ENCODE assay signal across 8 cellular contexts in the genomic region with DNA sequence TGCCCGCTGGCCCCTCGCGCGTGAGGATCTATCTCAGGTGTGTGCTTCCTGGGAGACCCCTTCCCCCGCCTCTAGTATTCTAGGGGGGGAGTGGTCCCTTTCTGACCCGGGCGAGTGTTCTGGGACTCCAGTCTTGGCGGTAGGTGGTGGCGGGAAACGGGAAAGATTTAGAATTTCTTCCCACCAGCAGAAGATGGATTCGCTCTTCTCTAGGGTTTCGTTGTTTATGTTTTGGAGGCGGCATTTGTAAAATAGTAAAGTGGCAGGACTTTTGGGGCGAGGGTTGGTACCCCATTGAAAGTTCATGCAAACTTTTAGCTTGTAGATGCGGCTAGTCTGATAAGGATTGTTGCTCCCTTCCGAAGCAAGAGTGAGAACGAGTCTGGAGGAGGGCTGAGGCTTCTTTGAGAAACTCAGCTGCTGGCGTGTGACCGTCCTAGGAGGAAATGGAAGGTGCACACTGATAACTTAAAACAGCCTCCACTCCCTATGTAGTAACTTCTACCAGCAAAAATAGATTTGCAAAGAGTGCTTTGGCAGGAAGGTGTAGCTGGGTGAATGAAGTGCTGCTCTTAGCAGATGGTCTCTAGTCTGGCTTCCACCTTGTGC. TPM values are rescaled to one million over a fixed set of nuclear protein-coding genes. Genes with fewer than 3 reads are reported as not detected.
DNase-seq lines count a peak whose midpoint lies in the region; ATAC-seq and TF ChIP-seq lines count a peak whose summit lies in the region.

No MANE protein-coding gene starts in this region.

- H3K27ac Mint-ChIP-seq in HFFc6, result peak overlapping the region; percentile 97
- H3K27ac Mint-ChIP-seq in activated naive CD4-positive, alpha-beta T cell treated with anti-CD3 and anti-CD28 coated beads, Interleukin-2, amount 10 ng/mL, durations not matched to agents 7 days and 5 days, result peak overlapping the region; percentile 80

- H3K27me3 Mint-ChIP-seq in HFFc6 (ENCODE audit: insufficient read depth), result peaks cover 2% of the 10 kb centered on the region
- peaks cover 8% of the 10 kb centered on the region for H3K27me3 Mint-ChIP-seq in activated naive CD4-positive, alpha-beta T cell treated with anti-CD3 and anti-CD28 coated beads, Interleukin-2, amount 10 ng/mL, durations not matched to agents 7 days and 5 days

- peak overlapping the region; percentile 99 for H3K4me3 Mint-ChIP-seq in HFFc6
- H3K4me3 Mint-ChIP-seq in activated naive CD4-positive, alpha-beta T cell treated with anti-CD3 and anti-CD28 coated beads, Interleukin-2, amount 10 ng/mL, durations not matched to agents 7 days and 5 days, result peak overlapping the region; percentile 85

- no peak for TF ChIP-seq CTCF in HFFc6 (IDR thresholded peaks at IDR 0.05)
- no peak for TF ChIP-seq CTCF in heart right ventricle (IDR thresholded peaks at IDR 0.05)
- TF ChIP-seq CTCF in prostate gland (IDR thresholded peaks at IDR 0.05), result no peak

- peaks cover 54% of the 10 kb centered on the region for H3K4me1 Mint-ChIP-seq in HFFc6 (ENCODE audit: low read depth)
- H3K4me1 Mint-ChIP-seq in activated naive CD4-positive, alpha-beta T cell treated with anti-CD3 and anti-CD28 coated beads, Interleukin-2, amount 10 ng/mL, durations not matched to agents 7 days and 5 days, result peaks cover 35% of the 10 kb centered on the region

- CTCF ChIA-PET in activated naive CD4-positive, alpha-beta T cell treated with anti-CD3 and anti-CD28 coated beads, Interleukin-2, amount 10 ng/mL, durations not matched to agents 7 days and 5 days (lab: Charles Lee), result interaction anchor here (1.4 to 1.9 kb wide), 3 partner anchors 102 to 866 kb away, joined by 3 to 6 read pairs (median 5); no protein-coding TSS in a partner anchor

- peak in 6 of 8 donors; percentile 1 to 31 (median 18) for ATAC-seq in heart right ventricle

- H3K4me3 ChIP-seq in heart right ventricle, result peak overlapping the region; percentile 45 to 92 (median 72)
- peak overlapping the region; percentile 61 to 68 for H3K4me3 ChIP-seq in prostate gland

- H3K36me3 ChIP-seq in heart right ventricle (peaks cover 0 to 4% (median 0%) of the 10 kb centered on the region in 9 donors), prostate gland (no peaks in the 10 kb centered on the region)

- H3K27me3 ChIP-seq in heart right ventricle (no peaks in the 10 kb centered on the region), prostate gland (replicated peaks; ENCODE audit: insufficient read depth) (no peaks in the 10 kb centered on the region)

- H3K36me3 Mint-ChIP-seq in HFFc6 (ENCODE audit: low read depth), result peaks cover 25% of the 10 kb centered on the region
- H3K36me3 Mint-ChIP-seq in activated naive CD4-positive, alpha-beta T cell treated with anti-CD3 and anti-CD28 coated beads, Interleukin-2, amount 10 ng/mL, durations not matched to agents 7 days and 5 days, result peaks cover 14% of the 10 kb centered on the region

- no peaks in the 10 kb centered on the region for H3K9me3 Mint-ChIP-seq in HFFc6
- no peaks in the 10 kb centered on the region for H3K9me3 Mint-ChIP-seq in activated naive CD4-positive, alpha-beta T cell treated with anti-CD3 and anti-CD28 coated beads, Interleukin-2, amount 10 ng/mL, durations not matched to agents 7 days and 5 days

- WGBS in heart right ventricle, 2 donors, result 0% methylated on average over 17 to 19 of the region's 19 CpGs
- WGBS in prostate gland, result under 1% methylated on average over 15 of the region's 19 CpGs

- intact Hi-C loops in heart right ventricle (cut with DNase I), result loop anchor here in 7 of 10 donors (1.0 to 10.0 kb wide), 10 partner anchors 34 to 148 kb away; partner anchors contain the start of gene NR4A2 (in 1 of the 7)
- intact Hi-C loops in prostate gland (cut with DNase I), result loop anchor here (2.0 to 10.0 kb wide), 3 partner anchors 36 to 138 kb away; partner anchors contain the start of gene NR4A2

- H3K27ac ChIP-seq in heart right ventricle (peak overlapping the region; percentile 92 to 100 (median 99)), prostate gland (peak overlapping the region; percentile 97 to 99)

- TF ChIP-seq POLR2A in prostate gland (IDR thresholded peaks at IDR 0.05), result no peak

- DNase-seq in NCI-H748 (lab: John Stamatoyannopoulos, UW; ENCODE audit: unreplicated experiment), result peak; percentile 45
- no peak for DNase-seq in NCI-H748 treated with DMSO at 0.1 percent for 48 hours (lab: John Stamatoyannopoulos, UW)
- no peak for DNase-seq in HFFc6
- DNase-seq in NAMALWA (ENCODE audit: low spot score), result peak; percentile 35
- peak; percentile 42 for DNase-seq in activated naive CD4-positive, alpha-beta T cell treated with anti-CD3 and anti-CD28 coated beads, Interleukin-2, amount 10 ng/mL, durations not matched to agents 7 days and 5 days
- DNase-seq in heart right ventricle, result peak in 1 of 2 donors; percentile 13
- DNase-seq in prostate gland (ENCODE audit: low spot score), result peak; percentile 19
- DNase-seq in kidney glomerular epithelial cell (lab: John Stamatoyannopoulos, UW), result no peak

- H3K4me1 ChIP-seq in heart right ventricle (peaks cover 5 to 40% (median 24%) of the 10 kb centered on the region in 9 donors), prostate gland (replicated peaks) (no peaks in the 10 kb centered on the region)

- no peaks in the 10 kb centered on the region for H3K9me3 ChIP-seq in heart right ventricle
- H3K9me3 ChIP-seq in prostate gland, result no peaks in the 10 kb centered on the region

RNA-seq across cellular contexts. Expression of gene GPD2, which starts 0.4 kb away (rescaled TPM):
- 10 to 100 TPM; 44.4 to 69.8 (median 55.7) TPM for total RNA-seq in HFFc6 (2021; fragmentation: NEBNext Ultra II Directional; extraction: Animal tissue kit (Norgen Biotek cat#: 25700))
- total RNA-seq in heart right ventricle (10 to 100 TPM; 10.7 to 20.9 (median 15.5) TPM), prostate gland (10 to 100 TPM; 26.6 to 95.3 TPM)
- polyA plus RNA-seq in heart right ventricle, result 1 to 10 TPM; 3.7 to 4.5 TPM

Comparison
In these comparisons a context has a peak if more than half of its experiments do, and no peak if none do; other contexts are left out.
1. DNase-seq: peak in NCI-H748 (single experiment), NAMALWA (single experiment), activated naive CD4-positive, alpha-beta T cell treated with anti-CD3 and anti-CD28 coated beads, Interleukin-2, amount 10 ng/mL, durations not matched to agents 7 days and 5 days (single experiment) and prostate gland (single experiment); none in NCI-H748 treated with DMSO at 0.1 percent for 48 hours (single experiment), HFFc6 (single experiment) and kidney glomerular epithelial cell (single experiment).